Comparison of ENCODE assay signal across 31 cellular contexts in the genomic region with DNA sequence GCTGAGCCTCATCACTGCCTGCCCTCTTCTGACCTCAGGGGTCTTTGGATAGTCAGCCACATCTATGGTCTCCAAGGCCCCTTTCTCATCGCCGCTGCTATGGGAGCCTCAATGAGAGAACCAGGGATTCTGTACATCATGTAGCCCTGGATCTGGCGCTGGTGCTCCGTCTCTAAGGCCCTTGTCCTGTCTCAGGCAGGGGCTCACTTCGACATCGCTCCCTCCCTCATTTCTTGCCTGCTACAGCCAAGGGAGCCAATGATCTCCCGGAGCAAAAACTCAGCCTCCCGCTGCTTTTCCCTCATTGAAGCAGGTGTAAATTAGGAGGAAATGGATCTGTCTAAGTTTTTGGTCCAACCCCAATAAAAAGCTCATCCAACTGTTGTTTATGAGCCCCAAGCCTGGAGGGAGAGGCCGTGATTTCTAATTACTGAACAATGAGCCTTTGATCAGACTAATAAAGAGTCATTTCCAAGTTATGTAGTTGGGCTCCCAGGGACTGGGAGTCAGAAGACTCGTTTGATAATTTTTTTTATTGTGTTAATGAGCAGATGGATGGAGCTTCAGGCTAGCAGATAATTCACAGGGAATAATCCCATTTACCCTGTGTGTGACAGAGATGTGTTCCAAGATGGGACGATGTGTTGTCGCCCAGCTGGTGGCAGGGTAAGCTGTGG. TPM values are rescaled to one million over a fixed set of nuclear protein-coding genes. Genes with fewer than 3 reads are reported as not detected.
"Had no signal": no experiment of that assay in that cellular context is flagged by ENCODE, and none has a peak within 500 bp of the region (broad histone marks: within the 10 kb centered on the region; RNA-seq: fewer than 3 reads in every experiment).

No MANE protein-coding gene starts in this region.

- H3K36me3 ChIP-seq: breast epithelium had no signal

- H3K27ac Mint-ChIP-seq: activated CD4-positive, alpha-beta memory T cell treated with anti-CD3 and anti-CD28 coated beads, Interleukin-2, amount 10 ng/mL, durations not matched to agents 7 days and 5 days; activated CD4-positive, alpha-beta T cell treated with anti-CD3 and anti-CD28 coated beads, Interleukin-2, amount 10 ng/mL, durations not matched to agents 7 days and 5 days; activated naive CD4-positive, alpha-beta T cell treated with anti-CD3 and anti-CD28 coated beads, Interleukin-2, amount 10 ng/mL, durations not matched to agents 7 days and 5 days; activated naive CD8-positive, alpha-beta T cell treated with anti-CD3 and anti-CD28 coated beads for 36 hours; activated T-helper 17 cell treated with anti-CD3 and anti-CD28 coated beads, Interleukin-2, amount 50 U/mL, for 72 hours; T-cell had no signal

- H3K9me3 Mint-ChIP-seq: activated CD4-positive, alpha-beta memory T cell treated with anti-CD3 and anti-CD28 coated beads, Interleukin-2, amount 10 ng/mL, durations not matched to agents 7 days and 5 days; activated CD4-positive, alpha-beta T cell treated with anti-CD3 and anti-CD28 coated beads, Interleukin-2, amount 10 ng/mL, durations not matched to agents 7 days and 5 days; activated naive CD4-positive, alpha-beta T cell treated with anti-CD3 and anti-CD28 coated beads, Interleukin-2, amount 10 ng/mL, durations not matched to agents 7 days and 5 days; activated naive CD8-positive, alpha-beta T cell treated with anti-CD3 and anti-CD28 coated beads for 36 hours; activated T-helper 17 cell treated with anti-CD3 and anti-CD28 coated beads, Interleukin-2, amount 50 U/mL, for 72 hours; T-cell had no signal

- H3K36me3 Mint-ChIP-seq: activated naive CD4-positive, alpha-beta T cell treated with anti-CD3 and anti-CD28 coated beads, Interleukin-2, amount 10 ng/mL, durations not matched to agents 7 days and 5 days; activated naive CD8-positive, alpha-beta T cell treated with anti-CD3 and anti-CD28 coated beads for 36 hours; T-cell had no signal

- H3K4me3 ChIP-seq: breast epithelium, SK-N-MC had no signal

- H3K27me3 ChIP-seq: breast epithelium had no signal

- H3K4me1 ChIP-seq: breast epithelium had no signal

- ATAC-seq: activated T-helper 17 cell treated with anti-CD3 and anti-CD28 coated beads, Interleukin-2, amount 50 U/mL, for 72 hours; Right ventricle myocardium inferior; T-cell had no signal

- FAIRE-seq: TTC549 had no signal

- H3K4me1 Mint-ChIP-seq: activated CD4-positive, alpha-beta memory T cell treated with anti-CD3 and anti-CD28 coated beads, Interleukin-2, amount 10 ng/mL, durations not matched to agents 7 days and 5 days; activated CD4-positive, alpha-beta T cell treated with anti-CD3 and anti-CD28 coated beads, Interleukin-2, amount 10 ng/mL, durations not matched to agents 7 days and 5 days; activated naive CD4-positive, alpha-beta T cell treated with anti-CD3 and anti-CD28 coated beads, Interleukin-2, amount 10 ng/mL, durations not matched to agents 7 days and 5 days; activated T-helper 17 cell treated with anti-CD3 and anti-CD28 coated beads, Interleukin-2, amount 50 U/mL, for 72 hours; T-cell had no signal

- H3K4me3 Mint-ChIP-seq: activated CD4-positive, alpha-beta memory T cell treated with anti-CD3 and anti-CD28 coated beads, Interleukin-2, amount 10 ng/mL, durations not matched to agents 7 days and 5 days; activated CD4-positive, alpha-beta T cell treated with anti-CD3 and anti-CD28 coated beads, Interleukin-2, amount 10 ng/mL, durations not matched to agents 7 days and 5 days; activated naive CD4-positive, alpha-beta T cell treated with anti-CD3 and anti-CD28 coated beads, Interleukin-2, amount 10 ng/mL, durations not matched to agents 7 days and 5 days; activated naive CD8-positive, alpha-beta T cell treated with anti-CD3 and anti-CD28 coated beads for 36 hours; activated T-helper 17 cell treated with anti-CD3 and anti-CD28 coated beads, Interleukin-2, amount 50 U/mL, for 72 hours; T-cell had no signal

- DNase-seq: activated CD4-positive, alpha-beta memory T cell treated with anti-CD3 and anti-CD28 coated beads, Interleukin-2, amount 10 ng/mL, durations not matched to agents 7 days and 5 days; activated CD4-positive, alpha-beta T cell treated with anti-CD3 and anti-CD28 coated beads, Interleukin-2, amount 10 ng/mL, durations not matched to agents 7 days and 5 days; activated CD4-positive, CD25-positive, alpha-beta regulatory T cell; activated gamma-delta T cell; activated naive CD4-positive, alpha-beta T cell treated with anti-CD3 and anti-CD28 coated beads, Interleukin-2, amount 10 ng/mL, durations not matched to agents 7 days and 5 days; activated naive CD8-positive, alpha-beta T cell treated with anti-CD3 and anti-CD28 coated beads for 36 hours; activated T-cell treated with anti-CD3 and anti-CD28 coated beads for 4 hours; activated T-cell treated with anti-CD3 and anti-CD28 coated beads, Interleukin-2, amount 50 U/mL, for 48 hours; central memory CD4-positive, alpha-beta T cell; Kasumi-1; KBM-7; NCI-H1048; NCI-H146; NCI-H187 treated with DMSO at 0.1 percent for 48 hours; NCI-H2171; NCI-H2227 treated with DMSO at 0.1 percent for 48 hours; NCI-H446 treated with DMSO at 0.1 percent for 48 hours; NCI-H524 treated with DMSO at 0.1 percent for 48 hours; NCI-H748 treated with DMSO at 0.1 percent for 48 hours; T-cell; T-helper 2 cell; T1000 had no signal

- H3K9me3 ChIP-seq: breast epithelium had no signal

- H3K27ac ChIP-seq: breast epithelium, SK-N-MC, VCaP had no signal

RNA-seq across cellular contexts. Expression of a gene that starts 30.9 kb away (rescaled TPM):
- total RNA-seq: activated CD4-positive, alpha-beta memory T cell treated with anti-CD3 and anti-CD28 coated beads, Interleukin-2, amount 10 ng/mL, durations not matched to agents 7 days and 5 days; activated CD4-positive, alpha-beta T cell treated with anti-CD3 and anti-CD28 coated beads, Interleukin-2, amount 10 ng/mL, durations not matched to agents 7 days and 5 days; activated CD8-positive, alpha-beta memory T cell treated with anti-CD3 and anti-CD28 coated beads for 36 hours; activated naive CD8-positive, alpha-beta T cell treated with anti-CD3 and anti-CD28 coated beads for 36 hours; activated T-helper 17 cell treated with anti-CD3 and anti-CD28 coated beads, Interleukin-2, amount 50 U/mL, for 72 hours; OCI-LY7; RPMI7951 had no signal
